Comparison of ENCODE assay signal across 22 cellular contexts in the genomic region with DNA sequence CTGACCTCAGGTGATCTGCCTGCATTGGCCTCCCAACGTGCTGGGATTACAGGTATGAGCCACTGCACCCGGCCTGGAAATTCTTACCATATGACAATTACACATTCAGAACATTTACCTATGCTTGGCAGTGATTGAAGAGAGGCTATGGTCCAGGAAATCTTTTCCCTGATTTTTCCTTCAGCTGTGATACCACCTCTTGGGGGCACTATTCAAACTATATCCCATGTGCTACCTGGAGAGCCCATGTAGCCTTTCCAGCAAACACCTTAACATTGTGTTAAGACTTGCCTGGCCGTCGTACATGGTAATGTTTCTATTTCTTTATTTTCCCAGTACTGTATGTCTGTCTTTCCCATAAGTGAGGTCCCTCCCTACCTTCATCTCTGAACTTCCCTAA.
A peak's percentile ranks its signal among the peaks of the same experiment; 100 is the strongest.
DNase-seq lines count a peak whose midpoint lies in the region; ATAC-seq and TF ChIP-seq lines count a peak whose summit lies in the region.
"Had no signal": no experiment of that assay in that cellular context is flagged by ENCODE, and none has a peak within 500 bp of the region (broad histone marks: within the 10 kb centered on the region; RNA-seq: fewer than 3 reads in every experiment).

No MANE protein-coding gene starts in this region.

- H3K18ac ChIP-seq in H9 (ENCODE audit: insufficient read length, low read depth, low read length) = no peak overlapping the region

- H2AK5ac ChIP-seq in H9 (ENCODE audit: insufficient read length, low read length) = no peak overlapping the region

- H3K4me3 Mint-ChIP-seq in H9 = no peak overlapping the region
- H3K4me3 Mint-ChIP-seq in neural crest cell = no peak overlapping the region
- no peak overlapping the region for H3K4me3 Mint-ChIP-seq in CD14-positive monocyte
- H3K4me3 Mint-ChIP-seq: CD8-positive, alpha-beta T cell had no signal

- no peak overlapping the region for H4K91ac ChIP-seq in H9 (ENCODE audit: insufficient read length, low read depth, low read length)

- H4K5ac ChIP-seq in H9 (ENCODE audit: insufficient read length, low read depth, low read length) = no peak overlapping the region

- H3K23ac ChIP-seq in H9 (ENCODE audit: insufficient read length, low read depth, low read length) = no peak overlapping the region

- H2AFZ ChIP-seq in H9 (ENCODE audit: low read length) = no peak overlapping the region

- H3K79me2 ChIP-seq in H9 (ENCODE audit: insufficient read depth, low read length) = no peaks in the 10 kb centered on the region

- no peak overlapping the region for H2BK120ac ChIP-seq in H9 (ENCODE audit: low read depth, low read length, poor library complexity, severe bottlenecking)

- no peaks in the 10 kb centered on the region for H3K23me2 ChIP-seq in H9 (ENCODE audit: insufficient read length, low read depth, low read length, poor library complexity, severe bottlenecking)

- no peak overlapping the region for H3K4ac ChIP-seq in H9 (ENCODE audit: low read depth, low read length)

- no peaks in the 10 kb centered on the region for H3K27me3 ChIP-seq in H9 (ENCODE audit: insufficient read depth, low read length)
- H3K27me3 ChIP-seq: BLaER1 treated with 17β-estradiol and CSF1 and Interleukin-3, amounts not matched to agents 10 nM and 100 nM had no signal

- ATAC-seq in GM21367 (IDR thresholded peaks at IDR 0.05; ENCODE audit: unreplicated experiment) = no peak
- ATAC-seq: CD8-positive, alpha-beta T cell; GM12878 had no signal

- H3K27ac Mint-ChIP-seq in H9 = no peak overlapping the region
- H3K27ac Mint-ChIP-seq in neural crest cell (ENCODE audit: unreplicated experiment) = peak overlapping the region; percentile 32
- H3K27ac Mint-ChIP-seq in CD14-positive monocyte = no peak overlapping the region
- H3K27ac Mint-ChIP-seq: CD8-positive, alpha-beta T cell had no signal

- no peak overlapping the region for H3K9ac ChIP-seq in H9 (ENCODE audit: extremely low read depth, insufficient read length, low read length)
- H3K9ac ChIP-seq: BLaER1 treated with 17β-estradiol and CSF1 and Interleukin-3, amounts not matched to agents 10 nM and 100 nM had no signal

- no peak for DNase-seq in H9
- DNase-seq in epithelial cell of proximal tubule (ENCODE audit: low read depth) = no peak
- DNase-seq in neural crest cell (ENCODE audit: low read depth, low spot score) = no peak
- no peak for DNase-seq in NCI-H2107 treated with DMSO at 0.1 percent for 48 hours (lab: John Stamatoyannopoulos, UW; ENCODE audit: unreplicated experiment)
- no peak for DNase-seq in CD14-positive monocyte (ENCODE audit: low spot score)
- DNase-seq: Caco-2; CD8-positive, alpha-beta T cell; EL; GDM1; Kasumi-1; MV-4-11; NCI-H1105; NCI-H1436 treated with DMSO at 0.1 percent for 48 hours; NCI-H1930; NCI-H446 treated with DMSO at 0.1 percent for 48 hours; NCI-H526; Right ventricle myocardium superior; RPMI8226 had no signal

- H3K36me3 Mint-ChIP-seq in H9 (ENCODE audit: insufficient read depth in 1 of 3, low read depth in 3 of 3) (peaks cover 6 to 13% (median 12%) of the 10 kb centered on the region in 3 experiments; a peak in 6 of 7 replicates), neural crest cell (ENCODE audit: low read depth) (peaks cover 10% of the 10 kb centered on the region), CD14-positive monocyte (peaks cover 5 to 20% of the 10 kb centered on the region in 2 donors)

- no peak overlapping the region for H3K4me3 ChIP-seq in epithelial cell of proximal tubule (ENCODE audit: low read depth, low read length)
- H3K4me3 ChIP-seq: BLaER1 treated with 17β-estradiol and CSF1 and Interleukin-3, amounts not matched to agents 10 nM and 100 nM; GM12878 had no signal

- no peak overlapping the region for H4K8ac ChIP-seq in H9 (replicated peaks; ENCODE audit: insufficient read length, low read depth, low read length)

- H3K4me1 ChIP-seq in H9 (ENCODE audit: insufficient read depth, low read length) = no peaks in the 10 kb centered on the region
- H3K4me1 ChIP-seq: Caco-2 had no signal

- no peak overlapping the region for H2BK20ac ChIP-seq in H9 (ENCODE audit: low read depth, low read length, poor library complexity, severe bottlenecking)

- H3K27me3 Mint-ChIP-seq in H9 (ENCODE audit: low read depth) = no peaks in the 10 kb centered on the region
- no peaks in the 10 kb centered on the region for H3K27me3 Mint-ChIP-seq in neural crest cell (ENCODE audit: low read depth)
- peaks cover 0 to 1% (median 0%) of the 10 kb centered on the region in 3 donors for H3K27me3 Mint-ChIP-seq in CD14-positive monocyte (ENCODE audit: low read depth in 3 of 3)

- H2BK5ac ChIP-seq in H9 (ENCODE audit: insufficient read length, low read length) = no peak overlapping the region

- no peaks in the 10 kb centered on the region for H3K9me3 ChIP-seq in H9 (ENCODE audit: control insufficient read depth, low read depth, low read length)
- H3K9me3 ChIP-seq: BLaER1 treated with 17β-estradiol and CSF1 and Interleukin-3, amounts not matched to agents 10 nM and 100 nM; Caco-2 had no signal

- no peak overlapping the region for H3K4me2 ChIP-seq in H9 (ENCODE audit: insufficient read depth, insufficient read length, low read length)
- H3K4me2 ChIP-seq: BLaER1 treated with 17β-estradiol and CSF1 and Interleukin-3, amounts not matched to agents 10 nM and 100 nM had no signal

- no peak overlapping the region for H3T11ph ChIP-seq in H9 (ENCODE audit: low read length)

- no peak overlapping the region for H3K56ac ChIP-seq in H9 (ENCODE audit: insufficient read length, low read depth, low read length)

- peaks cover 3% of the 10 kb centered on the region for H3K79me1 ChIP-seq in H9 (ENCODE audit: insufficient read depth, low read depth, low read length, poor library complexity, severe bottlenecking)

- H3K27ac ChIP-seq in 22Rv1 (no peak overlapping the region), H9 (ENCODE audit: insufficient read length, low read depth, low read length) (no peak overlapping the region)
- H3K27ac ChIP-seq: BLaER1 treated with 17β-estradiol and CSF1 and Interleukin-3, amounts not matched to agents 10 nM and 100 nM had no signal

- H4K20me1 ChIP-seq in H9 (ENCODE audit: control insufficient read depth, insufficient read depth, insufficient read length) = no peaks in the 10 kb centered on the region

- intact Hi-C loops in CD14-positive monocyte (cut with micrococcal nuclease) = no loop called here

- 0 out of 2 replicates have a peak, but pooled peaks have one; percentile 4 for TF ChIP-seq CTCF in 22Rv1 (IDR thresholded peaks at IDR 0.05)
- peak; percentile 52; the same call in 2 of the 3 replicates for TF ChIP-seq CTCF in H9 (conservative IDR thresholded peaks at IDR 0.05)
- peak; percentile 10 for TF ChIP-seq CTCF in epithelial cell of proximal tubule (conservative IDR thresholded peaks at IDR 0.05; ENCODE audit: low read depth, low read length)
- TF ChIP-seq CTCF in neural crest cell (conservative IDR thresholded peaks at IDR 0.05) = no peak
- TF ChIP-seq CTCF in CD14-positive monocyte (IDR thresholded peaks at IDR 0.05) = no peak

- no peak overlapping the region for H2BK15ac ChIP-seq in H9 (ENCODE audit: low read depth, low read length)

- no CpG with 5 or more reads among the region's 4 CpGs for WGBS in H9 (ENCODE audit: extremely low coverage, insufficient read length, low lambda C conversion rate)

- H3K14ac ChIP-seq in H9 (ENCODE audit: insufficient read depth, low read length) = no peak overlapping the region

- H3K9me3 Mint-ChIP-seq in H9 = peaks cover 5 to 7% of the 10 kb centered on the region in 2 experiments; a peak in 3 of 5 replicates
- no peaks in the 10 kb centered on the region for H3K9me3 Mint-ChIP-seq in neural crest cell
- H3K9me3 Mint-ChIP-seq in CD14-positive monocyte = no peaks in the 10 kb centered on the region
- H3K9me3 Mint-ChIP-seq: CD8-positive, alpha-beta T cell had no signal

- no peak overlapping the region for H2BK12ac ChIP-seq in H9 (ENCODE audit: insufficient read length, low read depth, low read length)

- H3K4me1 Mint-ChIP-seq in H9 = peaks cover 0 to 7% of the 10 kb centered on the region in 2 experiments; a peak in 2 of 4 replicates
- H3K4me1 Mint-ChIP-seq in neural crest cell = peaks cover 3% of the 10 kb centered on the region
- H3K4me1 Mint-ChIP-seq in CD14-positive monocyte = peaks cover 8% of the 10 kb centered on the region

Comparison
In these comparisons a context has a peak if more than half of its experiments do, and no peak if none do; other contexts are left out.
1. CTCF ChIP-seq: peak in 22Rv1 (single experiment), H9 (single experiment) and epithelial cell of proximal tubule (single experiment); none in neural crest cell (single experiment) and CD14-positive monocyte (single experiment).